Comparison of ENCODE assay signal across 9 cellular contexts in the genomic region with DNA sequence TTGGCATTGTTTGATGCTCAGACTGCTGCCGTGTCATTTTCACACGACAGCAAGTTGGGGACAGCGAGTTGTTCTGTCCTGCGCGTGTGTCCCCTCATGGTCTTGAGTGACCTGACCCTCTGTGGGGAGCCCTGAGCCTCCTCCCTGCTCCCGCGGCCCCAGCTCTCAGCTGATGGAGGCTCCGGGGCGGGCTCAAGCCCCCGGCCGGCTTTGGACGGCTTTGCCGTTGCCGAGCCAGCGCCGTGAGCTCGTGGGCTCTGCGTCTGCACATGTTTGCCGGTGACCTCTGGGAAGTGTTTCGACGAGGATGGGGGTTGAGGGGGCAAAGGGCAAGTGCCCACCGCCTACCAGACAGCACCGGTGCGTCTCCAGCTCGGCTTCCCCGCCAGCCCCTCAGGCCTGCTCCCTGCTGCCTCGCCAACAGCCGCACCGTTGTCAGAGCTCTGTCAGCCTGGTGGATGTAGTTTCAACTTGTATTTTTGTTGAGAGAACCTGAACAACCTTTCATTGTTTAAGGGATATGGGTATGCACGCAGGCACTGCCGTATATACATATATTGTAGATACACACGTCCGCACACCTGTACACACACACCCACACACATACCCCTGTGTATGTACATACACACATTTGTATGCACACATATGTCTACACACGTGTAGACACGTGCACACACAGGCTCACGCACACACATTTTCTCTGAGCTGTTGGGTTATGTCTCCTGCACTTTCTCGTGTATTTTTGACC. TPM values are rescaled to one million over a fixed set of nuclear protein-coding genes. Genes with fewer than 3 reads are reported as not detected.
DNase-seq lines count a peak whose midpoint lies in the region; ATAC-seq and TF ChIP-seq lines count a peak whose summit lies in the region.
"Had no signal": no experiment of that assay in that cellular context is flagged by ENCODE, and none has a peak within 500 bp of the region (broad histone marks: within the 10 kb centered on the region; RNA-seq: fewer than 3 reads in every experiment).

No MANE protein-coding gene starts in this region.

- ATAC-seq in memory B cell (ENCODE audit: low read depth) (no peak), thoracic aorta (ENCODE audit: insufficient number of reproducible peaks, low FRiP score, low read depth) (no peak)

- H3K4me1 ChIP-seq in thoracic aorta (ENCODE audit: control insufficient read depth in 1 of 2, low read depth in 2 of 2) = peaks cover 4 to 9% of the 10 kb centered on the region in 2 donors

- peaks cover 37% of the 10 kb centered on the region for H3K4me1 Mint-ChIP-seq in activated naive CD4-positive, alpha-beta T cell treated with anti-CD3 and anti-CD28 coated beads for 36 hours (ENCODE audit: low read depth)
- H3K4me1 Mint-ChIP-seq in activated T-helper 2 cell treated with anti-CD3 and anti-CD28 coated beads, Interferon-gamma antibody, Interleukin-2, Interleukin-4, amounts not matched to agents 10 μg/mL and 5 μg/mL and 100 μg/mL, durations not matched to agents 14 hours and 24 hours and 36 hours (ENCODE audit: low read depth) = peaks cover 31% of the 10 kb centered on the region
- peaks cover 20% of the 10 kb centered on the region for H3K4me1 Mint-ChIP-seq in memory B cell

- DNase-seq in activated naive CD4-positive, alpha-beta T cell treated with anti-CD3 and anti-CD28 coated beads for 36 hours = no peak
- no peak for DNase-seq in activated naive CD4-positive, alpha-beta T cell (lab: John Stamatoyannopoulos, UW)
- no peak for DNase-seq in activated T-helper 2 cell treated with anti-CD3 and anti-CD28 coated beads, Interferon-gamma antibody, Interleukin-2, Interleukin-4, amounts not matched to agents 10 μg/mL and 5 μg/mL and 100 μg/mL, durations not matched to agents 14 hours and 24 hours and 36 hours (ENCODE audit: low spot score)
- DNase-seq in memory B cell (ENCODE audit: low spot score in 2 of 2) (no peak), thoracic aorta (ENCODE audit: low spot score) (no peak), DMS53 (lab: John Stamatoyannopoulos, UW) (no peak), substantia nigra (lab: John Stamatoyannopoulos, UW) (no peak), NCI-H748 treated with DMSO at 0.1 percent for 48 hours (lab: John Stamatoyannopoulos, UW) (no peak)

- peaks cover 5% of the 10 kb centered on the region for H3K9me3 Mint-ChIP-seq in activated naive CD4-positive, alpha-beta T cell treated with anti-CD3 and anti-CD28 coated beads for 36 hours
- H3K9me3 Mint-ChIP-seq in activated T-helper 2 cell treated with anti-CD3 and anti-CD28 coated beads, Interferon-gamma antibody, Interleukin-2, Interleukin-4, amounts not matched to agents 10 μg/mL and 5 μg/mL and 100 μg/mL, durations not matched to agents 14 hours and 24 hours and 36 hours = no peaks in the 10 kb centered on the region
- H3K9me3 Mint-ChIP-seq in memory B cell = no peaks in the 10 kb centered on the region

- no peaks in the 10 kb centered on the region for H3K36me3 Mint-ChIP-seq in activated naive CD4-positive, alpha-beta T cell treated with anti-CD3 and anti-CD28 coated beads for 36 hours (ENCODE audit: low read depth)
- peaks cover 14% of the 10 kb centered on the region for H3K36me3 Mint-ChIP-seq in activated T-helper 2 cell treated with anti-CD3 and anti-CD28 coated beads, Interferon-gamma antibody, Interleukin-2, Interleukin-4, amounts not matched to agents 10 μg/mL and 5 μg/mL and 100 μg/mL, durations not matched to agents 14 hours and 24 hours and 36 hours (ENCODE audit: low read depth)
- H3K36me3 Mint-ChIP-seq in memory B cell = no peaks in the 10 kb centered on the region

- intact Hi-C loops in activated naive CD4-positive, alpha-beta T cell treated with anti-CD3 and anti-CD28 coated beads for 36 hours (cut with micrococcal nuclease) = loop anchor here (1.0 to 5.0 kb wide), 6 partner anchors 14 to 743 kb away; partner anchors contain the start of gene MTERF4
- intact Hi-C loops in activated T-helper 2 cell treated with anti-CD3 and anti-CD28 coated beads, Interferon-gamma antibody, Interleukin-2, Interleukin-4, amounts not matched to agents 10 μg/mL and 5 μg/mL and 100 μg/mL, durations not matched to agents 14 hours and 24 hours and 36 hours (cut with micrococcal nuclease) = loop anchor here (1.0 to 5.0 kb wide), 2 partner anchors 14 to 43 kb away; no protein-coding TSS in a partner anchor

- CTCF ChIA-PET in activated naive CD4-positive, alpha-beta T cell treated with anti-CD3 and anti-CD28 coated beads for 36 hours (lab: Charles Lee) = interaction anchor here (0.9 to 2.2 kb wide), 2 partner anchors 15 to 34 kb away, joined by 4 to 10 read pairs; no protein-coding TSS in a partner anchor

- H3K36me3 ChIP-seq in thoracic aorta = no peaks in the 10 kb centered on the region

- peaks cover 6% of the 10 kb centered on the region for H3K27me3 Mint-ChIP-seq in activated naive CD4-positive, alpha-beta T cell treated with anti-CD3 and anti-CD28 coated beads for 36 hours (ENCODE audit: low read depth)
- H3K27me3 Mint-ChIP-seq in activated T-helper 2 cell treated with anti-CD3 and anti-CD28 coated beads, Interferon-gamma antibody, Interleukin-2, Interleukin-4, amounts not matched to agents 10 μg/mL and 5 μg/mL and 100 μg/mL, durations not matched to agents 14 hours and 24 hours and 36 hours (ENCODE audit: low read depth) = no peaks in the 10 kb centered on the region
- H3K27me3 Mint-ChIP-seq in memory B cell = no peaks in the 10 kb centered on the region

- H3K27me3 ChIP-seq in thoracic aorta (replicated peaks; ENCODE audit: insufficient read depth) = no peaks in the 10 kb centered on the region

- peak overlapping the region; percentile 71 for H3K4me3 ChIP-seq in thoracic aorta

- H3K9me3 ChIP-seq in thoracic aorta = no peaks in the 10 kb centered on the region

- H3K27ac Mint-ChIP-seq in activated naive CD4-positive, alpha-beta T cell treated with anti-CD3 and anti-CD28 coated beads for 36 hours = peak overlapping the region; percentile 74
- H3K27ac Mint-ChIP-seq in activated T-helper 2 cell treated with anti-CD3 and anti-CD28 coated beads, Interferon-gamma antibody, Interleukin-2, Interleukin-4, amounts not matched to agents 10 μg/mL and 5 μg/mL and 100 μg/mL, durations not matched to agents 14 hours and 24 hours and 36 hours = peak overlapping the region; percentile 88
- peak overlapping the region; percentile 75 for H3K27ac Mint-ChIP-seq in memory B cell

- TF ChIP-seq CTCF in thoracic aorta (IDR thresholded peaks at IDR 0.05) = no peak

- H3K27ac ChIP-seq in thoracic aorta (no peak overlapping the region), substantia nigra (ENCODE audit: low read depth, low read length, poor library complexity, severe bottlenecking) (no peak overlapping the region)

- H3K4me3 Mint-ChIP-seq in activated naive CD4-positive, alpha-beta T cell treated with anti-CD3 and anti-CD28 coated beads for 36 hours = peak overlapping the region; percentile 56
- peak overlapping the region; percentile 72 for H3K4me3 Mint-ChIP-seq in activated T-helper 2 cell treated with anti-CD3 and anti-CD28 coated beads, Interferon-gamma antibody, Interleukin-2, Interleukin-4, amounts not matched to agents 10 μg/mL and 5 μg/mL and 100 μg/mL, durations not matched to agents 14 hours and 24 hours and 36 hours (ENCODE audit: low read depth)
- peak overlapping the region; percentile 81 for H3K4me3 Mint-ChIP-seq in memory B cell

RNA-seq across cellular contexts. Expression of gene PDCD1, which starts 13.7 kb away (rescaled TPM):
- 1 to 10 TPM; 6.9 to 8.3 TPM for total RNA-seq in activated naive CD4-positive, alpha-beta T cell treated with anti-CD3 and anti-CD28 coated beads for 36 hours
- total RNA-seq in activated T-helper 2 cell treated with anti-CD3 and anti-CD28 coated beads, Interferon-gamma antibody, Interleukin-2, Interleukin-4, amounts not matched to agents 10 μg/mL and 5 μg/mL and 100 μg/mL, durations not matched to agents 14 hours and 24 hours and 36 hours = 42.0 and 44.7 TPM in 2 replicates
- total RNA-seq in thoracic aorta = under 1 TPM; 0.68 to 0.92 TPM

RNA-seq across cellular contexts. Expression of gene RTP5, which starts 24.5 kb away (rescaled TPM):
- not detected for total RNA-seq in activated naive CD4-positive, alpha-beta T cell treated with anti-CD3 and anti-CD28 coated beads for 36 hours
- total RNA-seq in activated T-helper 2 cell treated with anti-CD3 and anti-CD28 coated beads, Interferon-gamma antibody, Interleukin-2, Interleukin-4, amounts not matched to agents 10 μg/mL and 5 μg/mL and 100 μg/mL, durations not matched to agents 14 hours and 24 hours and 36 hours = 0.09 and 0.30 TPM in 2 replicates
- under 1 TPM in 1 of 2 donors, not detected in 1; 0.63 TPM for total RNA-seq in thoracic aorta
- total RNA-seq: kidney epithelial cell had no signal

RNA-seq across cellular contexts. Expression of gene NEU4, which starts 36.0 kb away (rescaled TPM):
- not detected for total RNA-seq in activated naive CD4-positive, alpha-beta T cell treated with anti-CD3 and anti-CD28 coated beads for 36 hours
- total RNA-seq in activated T-helper 2 cell treated with anti-CD3 and anti-CD28 coated beads, Interferon-gamma antibody, Interleukin-2, Interleukin-4, amounts not matched to agents 10 μg/mL and 5 μg/mL and 100 μg/mL, durations not matched to agents 14 hours and 24 hours and 36 hours = 3.2 and 3.9 TPM in 2 replicates
- 10 to 100 TPM in 1 of 2 donors, 1 to 10 TPM in 1; 5.4 to 22.0 TPM for total RNA-seq in thoracic aorta
- total RNA-seq: kidney epithelial cell had no signal

Comparison
In these comparisons a context has a peak if more than half of its experiments do, and no peak if none do; other contexts are left out.
1. RNA of gene PDCD1, which starts 13.7 kb away (total RNA-seq): 42.0 to 44.7 TPM in activated T-helper 2 cell treated with anti-CD3 and anti-CD28 coated beads, Interferon-gamma antibody, Interleukin-2, Interleukin-4, amounts not matched to agents 10 μg/mL and 5 μg/mL and 100 μg/mL, durations not matched to agents 14 hours and 24 hours and 36 hours and 6.9 to 8.3 TPM in activated naive CD4-positive, alpha-beta T cell treated with anti-CD3 and anti-CD28 coated beads for 36 hours; 0.68 to 0.92 TPM in thoracic aorta; every median in the first group is over 4 times any median in the second.
2. Peak in every context shown above with its lines, with median percentiles within 50 percentile points of each other: H3K27ac Mint-ChIP-seq and H3K4me3 Mint-ChIP-seq.